ENCODE assay signal across 16 cellular contexts in the genomic region with DNA sequence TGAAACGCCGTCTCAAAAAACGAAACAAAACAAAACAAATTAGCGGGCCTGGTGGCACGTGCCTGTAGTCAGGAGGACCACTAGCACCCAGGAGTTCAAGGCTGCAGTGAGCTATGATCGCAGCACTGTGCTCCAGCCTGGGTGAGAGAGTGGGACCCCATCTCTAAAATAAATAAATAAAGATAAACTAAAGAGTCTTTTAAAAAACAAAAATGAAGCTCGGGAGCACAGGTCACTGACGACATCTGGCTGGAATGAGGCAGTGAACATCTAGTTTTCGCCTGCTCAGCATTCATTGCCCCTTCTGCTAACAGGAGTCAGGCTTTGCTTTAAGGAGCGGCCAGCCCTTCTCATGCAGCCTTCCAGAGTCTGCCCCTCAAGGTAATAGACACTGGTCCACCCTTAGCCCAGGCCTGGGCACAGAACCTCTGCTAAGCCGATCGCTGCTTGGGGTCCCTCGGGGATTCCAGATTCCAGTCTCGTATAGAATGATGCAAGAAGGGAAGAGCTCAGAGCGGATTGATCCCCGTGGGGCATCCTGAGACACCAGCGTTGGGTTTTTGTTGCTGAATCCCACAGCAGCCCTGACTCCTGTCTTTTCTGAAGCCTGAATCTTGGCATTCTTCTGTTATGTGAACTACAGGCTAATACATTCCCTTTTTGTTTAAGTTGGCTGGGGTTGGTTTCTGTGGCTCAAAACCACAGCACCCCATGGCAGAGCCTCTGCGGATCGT. TPM values are rescaled to one million over a fixed set of nuclear protein-coding genes. Genes with fewer than 3 reads are reported as not detected.
DNase-seq lines count a peak whose midpoint lies in the region; ATAC-seq and TF ChIP-seq lines count a peak whose summit lies in the region.
"Had no signal": no experiment of that assay in that cellular context is flagged by ENCODE, and none has a peak within 500 bp of the region (broad histone marks: within the 10 kb centered on the region; RNA-seq: fewer than 3 reads in every experiment).

No MANE protein-coding gene starts in this region.

- H3K27ac Mint-ChIP-seq in MCF 10A (ENCODE audit: low read depth, unreplicated experiment), result peak overlapping the region; percentile 67
- H3K27ac Mint-ChIP-seq: IgD-negative memory B cell, memory B cell had no signal

- CTCF ChIA-PET in MCF 10A (lab: Yijun Ruan, JAX), result no interaction called here

- H3K4me1 ChIP-seq in breast epithelium, result no peaks in the 10 kb centered on the region

- peak; percentile 44 for DNase-seq in MCF 10A (ENCODE audit: unreplicated experiment)
- no peak for DNase-seq in breast epithelium (ENCODE audit: low spot score in 2 of 2)
- peak; percentile 97 for DNase-seq in astrocyte of the cerebellum (ENCODE audit: low read depth)
- peak; percentile 44 for DNase-seq in kidney glomerular epithelial cell (lab: John Stamatoyannopoulos, UW)
- no peak for DNase-seq in NCI-H1436 treated with DMSO at 0.1 percent for 48 hours (lab: John Stamatoyannopoulos, UW)
- no peak for DNase-seq in HK-2 (ENCODE audit: unreplicated experiment)
- DNase-seq: ACHN, cortex of kidney, GF-D8, heart left ventricle, NCI-H2107, PC-3 had no signal

- no peaks in the 10 kb centered on the region for H3K27me3 ChIP-seq in breast epithelium
- H3K27me3 ChIP-seq: heart left ventricle had no signal

- H3K36me3 ChIP-seq in breast epithelium, result no peaks in the 10 kb centered on the region
- H3K36me3 ChIP-seq: heart left ventricle had no signal

- no peak overlapping the region for H3K4me3 Mint-ChIP-seq in MCF 10A (ENCODE audit: unreplicated experiment)
- H3K4me3 Mint-ChIP-seq: memory B cell had no signal

- H3K27ac ChIP-seq in breast epithelium, result peak overlapping the region in 1 of 2 donors; percentile 48

- no peaks in the 10 kb centered on the region for H3K27me3 Mint-ChIP-seq in MCF 10A (ENCODE audit: insufficient read depth, unreplicated experiment)

- H3K4me3 ChIP-seq in breast epithelium (peak overlapping the region in 1 of 3 donors; percentile 25), astrocyte of the cerebellum (ENCODE audit: low read depth, low read length) (no peak overlapping the region)
- H3K4me3 ChIP-seq: heart left ventricle had no signal

- intact Hi-C loops in MCF 10A (cut with micrococcal nuclease), result no loop called here
- intact Hi-C loops in breast epithelium (cut with DNase I; ENCODE audit: low total_unique reads), result no loop called here

- H3K4me1 Mint-ChIP-seq in MCF 10A (ENCODE audit: insufficient read depth, unreplicated experiment), result peaks cover 7% of the 10 kb centered on the region
- H3K4me1 Mint-ChIP-seq: IgD-negative memory B cell, memory B cell had no signal

- no peaks in the 10 kb centered on the region for H3K36me3 Mint-ChIP-seq in MCF 10A (ENCODE audit: insufficient read depth, unreplicated experiment)
- H3K36me3 Mint-ChIP-seq: IgD-negative memory B cell, memory B cell had no signal

- BruUV-seq in MCF 10A (replicated peaks; lab: Mats Ljungman, UMichigan), result no TSS peak

- TF ChIP-seq POLR2A in breast epithelium (IDR thresholded peaks at IDR 0.05), result no peak

- POLR2A ChIA-PET in MCF 10A (lab: Yijun Ruan, JAX), result no interaction called here

- no peak for TF ChIP-seq CTCF in MCF 10A (IDR thresholded peaks at IDR 0.05; ENCODE audit: unreplicated experiment)
- TF ChIP-seq CTCF in breast epithelium (IDR thresholded peaks at IDR 0.05), result no peak
- no peak for TF ChIP-seq CTCF in astrocyte of the cerebellum (IDR thresholded peaks at IDR 0.05; ENCODE audit: low read depth, low read length, missing control alignments)

- no peaks in the 10 kb centered on the region for H3K9me3 Mint-ChIP-seq in MCF 10A (ENCODE audit: unreplicated experiment)
- H3K9me3 Mint-ChIP-seq: memory B cell had no signal

- in situ Hi-C loops in astrocyte of the cerebellum (cut with HindIII; ENCODE audit: low sequenced_read_pairs), result no loop called here

- no peak for ATAC-seq in GM21529 (IDR thresholded peaks at IDR 0.05; ENCODE audit: unreplicated experiment)
- ATAC-seq in HG02763 (IDR thresholded peaks at IDR 0.05; ENCODE audit: unreplicated experiment), result no peak
- ATAC-seq: heart left ventricle, PC-3 had no signal

- peaks cover 0 to 3% of the 10 kb centered on the region in 2 donors for H3K9me3 ChIP-seq in breast epithelium

RNA-seq across cellular contexts. Expression of a gene that starts 14.2 kb away (rescaled TPM):
- total RNA-seq in MCF 10A (2022) (37.7 and 43.8 TPM in 2 replicates), breast epithelium (10 to 100 TPM; 11.7 to 16.5 (median 15.7) TPM)

Comparison
In these comparisons a context has a peak if more than half of its experiments do, and no peak if none do; other contexts are left out.
1. DNase-seq: peak in MCF 10A (single experiment), astrocyte of the cerebellum (single experiment) and kidney glomerular epithelial cell (single experiment); none in breast epithelium (0 of 2), NCI-H1436 treated with DMSO at 0.1 percent for 48 hours (single experiment) and HK-2 (single experiment).